ENCODE assay signal across 31 cellular contexts in genomic region chr9:124662561-124662960, GRCh38.
DNase-seq lines count a peak whose midpoint lies in the region; ATAC-seq, FAIRE-seq and TF ChIP-seq lines count a peak whose summit lies in the region.
"Had no signal": no experiment of that assay in that cellular context is flagged by ENCODE, and none has a peak within 500 bp of the region (broad histone marks: within the 10 kb centered on the region; RNA-seq: fewer than 3 reads in every experiment).

No MANE protein-coding gene starts in this region.

- CTCF ChIA-PET in SK-N-SH (lab: Yijun Ruan, JAX): interaction anchor here (1.1 to 11.8 kb wide), 5 partner anchors 14 to 111 kb away, joined by 3 to 83 read pairs (median 7); no protein-coding TSS in a partner anchor
- CTCF ChIA-PET in HepG2 (lab: Yijun Ruan, JAX; ENCODE audit: low intra/inter-chr PET ratio, low total read pairs): no interaction called here

- BruUV-seq in HepG2 (replicated peaks; lab: Mats Ljungman, UMichigan): no TSS peak

- H2AFZ ChIP-seq in SK-N-SH (ENCODE audit: low read depth): no peak overlapping the region
- no peak overlapping the region for H2AFZ ChIP-seq in HepG2 (ENCODE audit: low read length)

- no peaks in the 10 kb centered on the region for H4K20me1 ChIP-seq in SK-N-SH (ENCODE audit: insufficient read depth)
- no peaks in the 10 kb centered on the region for H4K20me1 ChIP-seq in HepG2 (ENCODE audit: insufficient read depth, low read length)

- TF ChIP-seq RAD21 in SK-N-SH (IDR thresholded peaks at IDR 0.05; ENCODE audit: low read length) (no peak), HepG2 (CRISPR knock-in tag; IDR thresholded peaks at IDR 0.05) (no peak)

- TF ChIP-seq CTCF in SK-N-SH (IDR thresholded peaks at IDR 0.05) (no peak), nephron (IDR thresholded peaks at IDR 0.05; ENCODE audit: unreplicated experiment in 3 of 3) (no peak), HepG2 (CRISPR knock-in tag; IDR thresholded peaks at IDR 0.05) (no peak)

- no peaks in the 10 kb centered on the region for H3K9me3 ChIP-seq in SK-N-SH
- no peaks in the 10 kb centered on the region for H3K9me3 ChIP-seq in HepG2 (ENCODE audit: low read length)
- H3K9me3 ChIP-seq: HAP-1, left ventricle myocardium inferior had no signal

- intact Hi-C loops in HepG2 (cut with micrococcal nuclease; ENCODE audit: unreplicated experiment): loop anchor here (1.0 kb wide), 1 partner anchor 15 kb away; no protein-coding TSS in a partner anchor

- H3K27me3 Mint-ChIP-seq in central memory CD8-positive, alpha-beta T cell: no peaks in the 10 kb centered on the region
- no peaks in the 10 kb centered on the region for H3K27me3 Mint-ChIP-seq in nephron (ENCODE audit: low read depth)
- no peaks in the 10 kb centered on the region for H3K27me3 Mint-ChIP-seq in activated T-cell treated with anti-CD3 and anti-CD28 coated beads, Interleukin-2, amount 50 U/mL, for 72 hours (ENCODE audit: low read depth)
- H3K27me3 Mint-ChIP-seq: activated naive CD8-positive, alpha-beta T cell treated with anti-CD3 and anti-CD28 coated beads for 36 hours had no signal

- H3F3A ChIP-seq in SK-N-SH (replicated peaks; ENCODE audit: insufficient read depth): peaks cover 55% of the 10 kb centered on the region

- H3K27me3 ChIP-seq in SK-N-SH (ENCODE audit: insufficient read depth): no peaks in the 10 kb centered on the region
- no peaks in the 10 kb centered on the region for H3K27me3 ChIP-seq in HepG2 (ENCODE audit: control insufficient read depth in 1 of 2, insufficient read depth in 2 of 2, low read length in 2 of 2)

- in situ Hi-C loops in HepG2 (cut with HindIII; ENCODE audit: extremely low pct_ligation_motif_present, low pct_unique_long_range_greater_than_20kb): no loop called here

- TF ChIP-seq EP300 in SK-N-SH (IDR thresholded peaks at IDR 0.05; ENCODE audit: borderline replicate concordance in 1 of 2, low read depth in 1 of 2, low read length in 1 of 2): no peak
- TF ChIP-seq EP300 in HepG2 (IDR thresholded peaks at IDR 0.05; ENCODE audit: low read depth in 2 of 2, low read length in 2 of 2): no peak
- TF ChIP-seq EP300 in HepG2 (CRISPR knock-in tag; IDR thresholded peaks at IDR 0.05; ENCODE audit: borderline replicate concordance): no peak

- H3K9ac ChIP-seq in SK-N-SH: no peak overlapping the region
- no peak overlapping the region for H3K9ac ChIP-seq in HepG2 (ENCODE audit: insufficient read depth, low read depth, low read length)

- H3K27ac Mint-ChIP-seq in central memory CD8-positive, alpha-beta T cell (ENCODE audit: low read depth): no peak overlapping the region
- H3K27ac Mint-ChIP-seq in nephron: peak overlapping the region; percentile 46 to 54 (median 52)
- no peak overlapping the region for H3K27ac Mint-ChIP-seq in activated T-cell treated with anti-CD3 and anti-CD28 coated beads, Interleukin-2, amount 50 U/mL, for 72 hours
- H3K27ac Mint-ChIP-seq: activated naive CD8-positive, alpha-beta T cell treated with anti-CD3 and anti-CD28 coated beads for 36 hours; activated T-cell treated with anti-CD3 and anti-CD28 coated beads, Interleukin-2, amount 50 U/mL, for 24 hours; CD8-positive, alpha-beta memory T cell; T-helper 1 cell treated with Interleukin-12 subunit alpha and Interleukin-12 subunit beta and Interleukin-4 antibody, amounts not matched to agents 30 μg/mL and 1 μg/mL, for 36 hours had no signal

- no peaks in the 10 kb centered on the region for H3K9me3 Mint-ChIP-seq in central memory CD8-positive, alpha-beta T cell
- H3K9me3 Mint-ChIP-seq in nephron: no peaks in the 10 kb centered on the region
- H3K9me3 Mint-ChIP-seq in activated T-cell treated with anti-CD3 and anti-CD28 coated beads, Interleukin-2, amount 50 U/mL, for 72 hours: no peaks in the 10 kb centered on the region
- H3K9me3 Mint-ChIP-seq: activated naive CD8-positive, alpha-beta T cell treated with anti-CD3 and anti-CD28 coated beads for 36 hours; activated T-cell treated with anti-CD3 and anti-CD28 coated beads, Interleukin-2, amount 50 U/mL, for 24 hours; CD8-positive, alpha-beta memory T cell; T-helper 1 cell treated with Interleukin-12 subunit alpha and Interleukin-12 subunit beta and Interleukin-4 antibody, amounts not matched to agents 30 μg/mL and 1 μg/mL, for 36 hours had no signal

- ATAC-seq in SK-N-SH treated with all-trans-retinoic acid at 6 μM for 48 hours (no peak), HepG2 (no peak)
- no peak for ATAC-seq in central memory CD8-positive, alpha-beta T cell (replicated peaks; ENCODE audit: extremely low read depth, poor library complexity, severe bottlenecking)
- no peak for ATAC-seq in activated T-cell treated with anti-CD3 and anti-CD28 coated beads, Interleukin-2, amount 50 U/mL, for 72 hours (replicated peaks in 1 of 2)

- no peak for DNase-seq in SK-N-SH
- DNase-seq in central memory CD8-positive, alpha-beta T cell (ENCODE audit: low spot score in 2 of 2): no peak
- DNase-seq in DMS114 treated with DMSO at 0.1 percent for 48 hours (lab: John Stamatoyannopoulos, UW; ENCODE audit: unreplicated experiment): no peak
- DNase-seq in DMS153 (lab: John Stamatoyannopoulos, UW): no peak
- no peak for DNase-seq in activated T-cell treated with anti-CD3 and anti-CD28 coated beads, Interleukin-2, amount 50 U/mL, for 72 hours
- no peak for DNase-seq in HepG2 (ENCODE audit: low spot score)
- DNase-seq: activated CD4-positive, alpha-beta T cell treated with anti-CD3 and anti-CD28 coated beads, Interleukin-2, amount 50 U/mL, for 1 hour; activated CD4-positive, CD25-positive, alpha-beta regulatory T cell; activated gamma-delta T cell; activated naive CD8-positive, alpha-beta T cell treated with anti-CD3 and anti-CD28 coated beads for 36 hours; activated T-cell treated with anti-CD3 and anti-CD28 coated beads, Interleukin-2, amount 50 U/mL, for 24 hours; anterior cingulate cortex; CD8-positive, alpha-beta memory T cell; effector CD8-positive, alpha-beta T cell; erythroblast; GDM1; islet precursor cell; left ventricle myocardium inferior; NCI-H146; NCI-H2107; NCI-H82; small intestine; stimulated activated naive CD4-positive, alpha-beta T cell had no signal

- H3K79me2 ChIP-seq in SK-N-SH (ENCODE audit: insufficient read depth) (peaks cover 82% of the 10 kb centered on the region), HepG2 (ENCODE audit: insufficient read depth, low read length) (peaks cover 58% of the 10 kb centered on the region)

- H3K4me2 ChIP-seq in SK-N-SH (peak overlapping the region; percentile 64), HepG2 (ENCODE audit: low read depth, low read length) (no peak overlapping the region)

- peaks cover 30 to 46% of the 10 kb centered on the region in 2 experiments; a peak in 3 of 4 replicates for H3K4me1 ChIP-seq in SK-N-SH (ENCODE audit: control insufficient read depth in 1 of 2, insufficient read depth in 2 of 2, low read depth in 1 of 2, low read length in 1 of 2)
- peaks cover 92% of the 10 kb centered on the region for H3K4me1 ChIP-seq in HepG2 (ENCODE audit: insufficient read depth, low read length)

- peak overlapping the region; percentile 41 for H3K4me3 Mint-ChIP-seq in central memory CD8-positive, alpha-beta T cell
- H3K4me3 Mint-ChIP-seq in nephron: peak overlapping the region; percentile 19 to 43 (median 40)
- H3K4me3 Mint-ChIP-seq in activated T-cell treated with anti-CD3 and anti-CD28 coated beads, Interleukin-2, amount 50 U/mL, for 72 hours: no peak overlapping the region
- H3K4me3 Mint-ChIP-seq: activated naive CD8-positive, alpha-beta T cell treated with anti-CD3 and anti-CD28 coated beads for 36 hours; activated T-cell treated with anti-CD3 and anti-CD28 coated beads, Interleukin-2, amount 50 U/mL, for 24 hours; CD8-positive, alpha-beta memory T cell; T-helper 1 cell treated with Interleukin-12 subunit alpha and Interleukin-12 subunit beta and Interleukin-4 antibody, amounts not matched to agents 30 μg/mL and 1 μg/mL, for 36 hours had no signal

- WGBS in SK-N-SH (ENCODE audit: low lambda C conversion rate): 69% methylated on average over 2 of the region's 2 CpGs
- WGBS in HepG2 (ENCODE audit: low lambda C conversion rate): 97% methylated on average over 2 of the region's 2 CpGs

- POLR2A ChIA-PET in SK-N-SH (lab: Yijun Ruan, JAX) (no interaction called here), HepG2 (lab: Yijun Ruan, JAX) (no interaction called here)

- no peak overlapping the region for H3K4me3 ChIP-seq in SK-N-SH (ENCODE audit: low read depth in 2 of 2, low read length in 1 of 2)
- H3K4me3 ChIP-seq in HepG2 (replicated peaks in 1 of 3; ENCODE audit: insufficient read depth in 1 of 3, low read depth in 2 of 3, low read length in 3 of 3): no peak overlapping the region
- H3K4me3 ChIP-seq: coronary artery, HAP-1, left ventricle myocardium inferior had no signal

- H3K9me2 ChIP-seq in SK-N-SH: no peaks in the 10 kb centered on the region

- no peak for TF ChIP-seq POLR2A in HepG2 (IDR thresholded peaks at IDR 0.05; ENCODE audit: insufficient read depth in 1 of 2, low read depth in 2 of 2, low read length in 2 of 2)

- no peak for FAIRE-seq in HepG2 (lab: Jason Lieb, UNC)
- FAIRE-seq: small intestine, TTC549 had no signal

- H3K4me1 Mint-ChIP-seq in central memory CD8-positive, alpha-beta T cell: peaks cover 42% of the 10 kb centered on the region
- H3K4me1 Mint-ChIP-seq in nephron: peaks cover 48% of the 10 kb centered on the region
- peaks cover 31% of the 10 kb centered on the region for H3K4me1 Mint-ChIP-seq in activated T-cell treated with anti-CD3 and anti-CD28 coated beads, Interleukin-2, amount 50 U/mL, for 72 hours (ENCODE audit: low read depth)

- H3K36me3 Mint-ChIP-seq in central memory CD8-positive, alpha-beta T cell (ENCODE audit: insufficient read depth): peaks cover 10% of the 10 kb centered on the region
- peaks cover 28% of the 10 kb centered on the region for H3K36me3 Mint-ChIP-seq in nephron (ENCODE audit: low read depth)
- H3K36me3 Mint-ChIP-seq in activated T-cell treated with anti-CD3 and anti-CD28 coated beads, Interleukin-2, amount 50 U/mL, for 72 hours (ENCODE audit: insufficient read depth in 2 of 2): no peaks in the 10 kb centered on the region
- H3K36me3 Mint-ChIP-seq: CD8-positive, alpha-beta memory T cell had no signal

- H3K27ac ChIP-seq in SK-N-SH (ENCODE audit: low read depth in 2 of 2, low read length in 1 of 2) (peak overlapping the region; percentile 11 to 78; a peak in 2 of 4 replicates), HepG2 (ENCODE audit: extremely low read length, insufficient read depth, low read length) (no peak overlapping the region)
- H3K27ac ChIP-seq: 22Rv1, coronary artery, left ventricle myocardium inferior, RWPE1 had no signal

- H3K36me3 ChIP-seq in SK-N-SH (replicated peaks in 1 of 2; ENCODE audit: control insufficient read depth in 1 of 2, insufficient read depth in 2 of 2, low read length in 1 of 2) (peaks cover 0 to 19% of the 10 kb centered on the region in 2 experiments), HepG2 (replicated peaks in 1 of 2; ENCODE audit: control insufficient read depth in 1 of 2, insufficient read depth in 2 of 2, low read length in 2 of 2) (no peaks in the 10 kb centered on the region)
- H3K36me3 ChIP-seq: HAP-1, left ventricle myocardium inferior had no signal

TF ChIP-seq in SK-N-SH, 30 proteins besides CTCF, POLR2A, EP300 and RAD21 (continues in another document):
- no peak for TF ChIP-seq MEF2A (IDR thresholded peaks at IDR 0.05; ENCODE audit: borderline replicate concordance, low read depth)

TF ChIP-seq in SK-N-SH treated with all-trans-retinoic acid at 6 μM for 48 hours, 23 proteins besides CTCF, POLR2A, EP300 and RAD21 (continues in another document):
- TF ChIP-seq CSDC2 (CRISPR knock-in tag; IDR thresholded peaks at IDR 0.05): no peak

Comparison
In these comparisons a context has a peak if more than half of its experiments do, and no peak if none do; other contexts are left out.
1. H3K27ac Mint-ChIP-seq: peak in nephron (3 of 3); none in central memory CD8-positive, alpha-beta T cell (single experiment) and activated T-cell treated with anti-CD3 and anti-CD28 coated beads, Interleukin-2, amount 50 U/mL, for 72 hours (single experiment).
2. H3K4me3 Mint-ChIP-seq: peak in central memory CD8-positive, alpha-beta T cell (single experiment) and nephron (3 of 3); none in activated T-cell treated with anti-CD3 and anti-CD28 coated beads, Interleukin-2, amount 50 U/mL, for 72 hours (0 of 2).